ENCODE assay signal across 14 cellular contexts in genomic region chr15:69578792-69579587, GRCh38.
A peak's percentile ranks its signal among the peaks of the same experiment; 100 is the strongest.
DNase-seq lines count a peak whose midpoint lies in the region; ATAC-seq, FAIRE-seq and TF ChIP-seq lines count a peak whose summit lies in the region.
"Had no signal": no experiment of that assay in that cellular context is flagged by ENCODE, and none has a peak within 500 bp of the region (broad histone marks: within the 10 kb centered on the region; RNA-seq: fewer than 3 reads in every experiment).

No MANE protein-coding gene starts in this region.

- H3K27ac Mint-ChIP-seq in central memory CD8-positive, alpha-beta T cell (ENCODE audit: low read depth), result no peak overlapping the region
- no peak overlapping the region for H3K27ac Mint-ChIP-seq in mesothelial cell of epicardium
- H3K27ac Mint-ChIP-seq in naive thymus-derived CD8-positive, alpha-beta T cell, result peak overlapping the region in 1 of 10 donors; percentile 38
- H3K27ac Mint-ChIP-seq: activated B cell treated with CpG ODN at 0.5 μM for 24 hours had no signal

- H4K20me1 ChIP-seq in BLaER1 treated with 17β-estradiol and CSF1 and Interleukin-3, amounts not matched to agents 10 nM and 100 nM, result peaks cover 0 to 25% (median 2%) of the 10 kb centered on the region in 11 experiments; a peak in 7 of 22 replicates

- DNase-seq in NCI-H2196 (lab: John Stamatoyannopoulos, UW; ENCODE audit: unreplicated experiment) (peak; percentile 65), mucosa of descending colon (peak; percentile 84 to 87 (median 87)), GM12892 (ENCODE audit: insufficient read length) (no peak), mesothelial cell of epicardium (ENCODE audit: low spot score in 2 of 2, unreplicated experiment in 2 of 2) (no peak)
- no peak for DNase-seq in central memory CD8-positive, alpha-beta T cell (ENCODE audit: low spot score in 2 of 2)
- no peak for DNase-seq in activated CD4-positive, alpha-beta T cell treated with anti-CD3 and anti-CD28 coated beads for 1 hour
- DNase-seq in naive thymus-derived CD8-positive, alpha-beta T cell, result no peak
- DNase-seq: activated B cell treated with CpG ODN at 0.5 μM for 24 hours; activated T-cell treated with anti-CD3 and anti-CD28 coated beads, Interleukin-2, amount 50 U/mL, for 48 hours; foreskin keratinocyte; IMR-90; NCI-H2081 treated with DMSO at 0.1 percent for 48 hours; retina had no signal

- TF ChIP-seq POLR2A in GM12892 (IDR thresholded peaks at IDR 0.05; ENCODE audit: low read depth, low read length), result no peak

- POLR2A ChIA-PET in naive thymus-derived CD8-positive, alpha-beta T cell (lab: Charles Lee), result interaction anchor here (0.7 kb wide), 2 partner anchors 10 to 542 kb away, joined by 3 to 4 read pairs; no protein-coding TSS in a partner anchor

- H3K27ac ChIP-seq in BLaER1 treated with 17β-estradiol and CSF1 and Interleukin-3, amounts not matched to agents 10 nM and 100 nM, result no peak overlapping the region
- H3K27ac ChIP-seq: foreskin keratinocyte had no signal

- no peak overlapping the region for H3K4me3 ChIP-seq in BLaER1 treated with 17β-estradiol and CSF1 and Interleukin-3, amounts not matched to agents 10 nM and 100 nM
- H3K4me3 ChIP-seq in mucosa of descending colon, result no peak overlapping the region

- H3K4me1 ChIP-seq in BLaER1 treated with 17β-estradiol and CSF1 and Interleukin-3, amounts not matched to agents 10 nM and 100 nM, result peaks cover 39 to 59% (median 46%) of the 10 kb centered on the region in 10 experiments
- peaks cover 29% of the 10 kb centered on the region for H3K4me1 ChIP-seq in mucosa of descending colon (ENCODE audit: low read depth)
- H3K4me1 ChIP-seq: foreskin keratinocyte had no signal

- H3K27me3 Mint-ChIP-seq in central memory CD8-positive, alpha-beta T cell, result no peaks in the 10 kb centered on the region
- H3K27me3 Mint-ChIP-seq in mesothelial cell of epicardium (ENCODE audit: low read depth), result peaks cover 48% of the 10 kb centered on the region
- H3K27me3 Mint-ChIP-seq in naive thymus-derived CD8-positive, alpha-beta T cell, result peaks cover 0 to 2% (median 0%) of the 10 kb centered on the region in 5 donors

- H3K9me3 Mint-ChIP-seq in central memory CD8-positive, alpha-beta T cell, result no peaks in the 10 kb centered on the region
- no peaks in the 10 kb centered on the region for H3K9me3 Mint-ChIP-seq in mesothelial cell of epicardium
- H3K9me3 Mint-ChIP-seq in naive thymus-derived CD8-positive, alpha-beta T cell, result no peaks in the 10 kb centered on the region
- H3K9me3 Mint-ChIP-seq: activated B cell treated with CpG ODN at 0.5 μM for 24 hours had no signal

- peaks cover 37% of the 10 kb centered on the region for H3K4me1 Mint-ChIP-seq in central memory CD8-positive, alpha-beta T cell
- H3K4me1 Mint-ChIP-seq in mesothelial cell of epicardium, result peaks cover 2% of the 10 kb centered on the region
- H3K4me1 Mint-ChIP-seq in naive thymus-derived CD8-positive, alpha-beta T cell, result peaks cover 11 to 37% (median 21%) of the 10 kb centered on the region in 4 donors

- FAIRE-seq in GM12892 (lab: Jason Lieb, UNC), result no peak

- peaks cover 1% of the 10 kb centered on the region for H3K36me3 Mint-ChIP-seq in central memory CD8-positive, alpha-beta T cell (ENCODE audit: insufficient read depth)
- no peaks in the 10 kb centered on the region for H3K36me3 Mint-ChIP-seq in mesothelial cell of epicardium
- no peaks in the 10 kb centered on the region for H3K36me3 Mint-ChIP-seq in naive thymus-derived CD8-positive, alpha-beta T cell

- no peaks in the 10 kb centered on the region for H3K36me3 ChIP-seq in BLaER1 treated with 17β-estradiol and CSF1 and Interleukin-3, amounts not matched to agents 10 nM and 100 nM
- no peaks in the 10 kb centered on the region for H3K36me3 ChIP-seq in mucosa of descending colon (ENCODE audit: low read depth)

- peak; percentile 73 for ATAC-seq in central memory CD8-positive, alpha-beta T cell (replicated peaks; ENCODE audit: extremely low read depth, poor library complexity, severe bottlenecking)
- peak; percentile 75 for ATAC-seq in mucosa of descending colon
- no peak for ATAC-seq in naive thymus-derived CD8-positive, alpha-beta T cell
- ATAC-seq: foreskin keratinocyte had no signal

- H3K9ac ChIP-seq in BLaER1 treated with 17β-estradiol and CSF1 and Interleukin-3, amounts not matched to agents 10 nM and 100 nM, result no peak overlapping the region

- no peak for TF ChIP-seq CTCF in mucosa of descending colon (IDR thresholded peaks at IDR 0.05)
- no peak for TF ChIP-seq CTCF in mesothelial cell of epicardium (IDR thresholded peaks at IDR 0.05; ENCODE audit: unreplicated experiment)

- no peaks in the 10 kb centered on the region for H3K9me3 ChIP-seq in BLaER1 treated with 17β-estradiol and CSF1 and Interleukin-3, amounts not matched to agents 10 nM and 100 nM (replicated peaks in 1 of 11)
- no peaks in the 10 kb centered on the region for H3K9me3 ChIP-seq in mucosa of descending colon

- intact Hi-C loops in mucosa of descending colon (cut with DNase I, micrococcal nuclease), result loop anchor here in 1 of 2 donors (10.0 kb wide), 1 partner anchor 906 kb away; no protein-coding TSS in a partner anchor

- H3K27me3 ChIP-seq in BLaER1 treated with 17β-estradiol and CSF1 and Interleukin-3, amounts not matched to agents 10 nM and 100 nM, result peaks cover 19 to 58% (median 46%) of the 10 kb centered on the region in 11 experiments; a peak in 20 of 22 replicates

- peak overlapping the region in 10 of 11 experiments; percentile 7 to 54 (median 40); a peak in 18 of 22 replicates for H3K4me2 ChIP-seq in BLaER1 treated with 17β-estradiol and CSF1 and Interleukin-3, amounts not matched to agents 10 nM and 100 nM

- no peak overlapping the region for H3K4me3 Mint-ChIP-seq in central memory CD8-positive, alpha-beta T cell
- no peak overlapping the region for H3K4me3 Mint-ChIP-seq in mesothelial cell of epicardium
- no peak overlapping the region for H3K4me3 Mint-ChIP-seq in naive thymus-derived CD8-positive, alpha-beta T cell
- H3K4me3 Mint-ChIP-seq: activated B cell treated with CpG ODN at 0.5 μM for 24 hours had no signal

Comparison
In these comparisons a context has a peak if more than half of its experiments do, and no peak if none do; other contexts are left out.
1. DNase-seq: peak in NCI-H2196 (single experiment) and mucosa of descending colon (3 of 3); none in central memory CD8-positive, alpha-beta T cell (0 of 2), activated CD4-positive, alpha-beta T cell treated with anti-CD3 and anti-CD28 coated beads for 1 hour (single experiment), GM12892 (single experiment), mesothelial cell of epicardium (0 of 2) and naive thymus-derived CD8-positive, alpha-beta T cell (0 of 10).
2. ATAC-seq: peak in central memory CD8-positive, alpha-beta T cell (single experiment) and mucosa of descending colon (single experiment); none in naive thymus-derived CD8-positive, alpha-beta T cell (0 of 2).